12 cellular contexts compared by ENCODE assay signal in the genomic region with DNA sequence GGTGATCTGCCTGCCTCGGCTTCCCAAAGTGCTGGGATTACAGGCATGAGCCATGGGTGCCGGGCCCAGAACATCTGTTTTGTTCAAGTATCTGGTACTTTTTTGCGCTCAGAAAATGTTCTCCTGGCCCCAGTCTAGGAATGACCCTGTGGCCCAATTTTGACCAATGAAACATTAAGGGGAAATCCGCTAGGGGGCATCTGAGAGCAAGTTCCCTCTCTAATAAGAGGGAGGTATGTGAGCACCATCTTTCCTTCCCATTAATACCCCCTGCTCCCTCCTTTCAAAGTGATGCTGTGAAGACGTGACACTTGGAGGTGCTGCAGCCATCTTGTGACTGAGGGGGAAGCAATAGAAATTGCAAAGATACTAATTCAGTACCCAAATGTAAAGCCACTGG. TPM values are rescaled to one million over a fixed set of nuclear protein-coding genes. Genes with fewer than 3 reads are reported as not detected.
A peak's percentile ranks its signal among the peaks of the same experiment; 100 is the strongest.
DNase-seq lines count a peak whose midpoint lies in the region; ATAC-seq and TF ChIP-seq lines count a peak whose summit lies in the region.
"Had no signal": no experiment of that assay in that cellular context is flagged by ENCODE, and none has a peak within 500 bp of the region (broad histone marks: within the 10 kb centered on the region; RNA-seq: fewer than 3 reads in every experiment).

No MANE protein-coding gene starts in this region.

- no peak overlapping the region for H3K4me3 ChIP-seq in OCI-LY3 (ENCODE audit: low read length)

- peaks cover 12% of the 10 kb centered on the region for H3K4me1 ChIP-seq in OCI-LY3 (ENCODE audit: low read length)

- H3K4me2 ChIP-seq in OCI-LY3 (ENCODE audit: low read length) = no peak overlapping the region

- ATAC-seq in naive thymus-derived CD8-positive, alpha-beta T cell = no peak
- no peak for ATAC-seq in HG02870 (IDR thresholded peaks at IDR 0.05; ENCODE audit: unreplicated experiment)

- no peaks in the 10 kb centered on the region for H3K79me2 ChIP-seq in OCI-LY3 (ENCODE audit: low read length)

- no peaks in the 10 kb centered on the region for H3K36me3 Mint-ChIP-seq in naive thymus-derived CD8-positive, alpha-beta T cell
- no peaks in the 10 kb centered on the region for H3K36me3 Mint-ChIP-seq in osteocyte (ENCODE audit: unreplicated experiment)
- H3K36me3 Mint-ChIP-seq: CD4-positive, CD25-positive, alpha-beta regulatory T cell had no signal

- TF ChIP-seq CTCF in GM20000 (IDR thresholded peaks at IDR 0.05; ENCODE audit: extremely low read depth, missing control alignments) (peak; percentile 7), OCI-LY3 (IDR thresholded peaks at IDR 0.05; ENCODE audit: low read depth, low read length) (peak; percentile 36; the same call in 1 of the 2 replicates), osteocyte (IDR thresholded peaks at IDR 0.05) (no peak)

- H3K27ac ChIP-seq in OCI-LY3 (ENCODE audit: low read length) = no peak overlapping the region

- no peaks in the 10 kb centered on the region for H3K9me3 Mint-ChIP-seq in naive thymus-derived CD8-positive, alpha-beta T cell
- no peaks in the 10 kb centered on the region for H3K9me3 Mint-ChIP-seq in osteocyte (ENCODE audit: unreplicated experiment)
- H3K9me3 Mint-ChIP-seq: CD4-positive, CD25-positive, alpha-beta regulatory T cell had no signal

- H4K20me1 ChIP-seq in OCI-LY3 (ENCODE audit: insufficient read depth, low read length) = no peaks in the 10 kb centered on the region

- POLR2A ChIA-PET in naive thymus-derived CD8-positive, alpha-beta T cell (lab: Charles Lee) = no interaction called here

- H3K27ac Mint-ChIP-seq in naive thymus-derived CD8-positive, alpha-beta T cell = no peak overlapping the region
- H3K27ac Mint-ChIP-seq in osteocyte (ENCODE audit: unreplicated experiment) = no peak overlapping the region
- H3K27ac Mint-ChIP-seq: CD4-positive, CD25-positive, alpha-beta regulatory T cell had no signal

- H3K4me3 Mint-ChIP-seq in naive thymus-derived CD8-positive, alpha-beta T cell = no peak overlapping the region
- H3K4me3 Mint-ChIP-seq in osteocyte (ENCODE audit: unreplicated experiment) = no peak overlapping the region
- H3K4me3 Mint-ChIP-seq: CD4-positive, CD25-positive, alpha-beta regulatory T cell had no signal

- peak; percentile 3 for DNase-seq in activated CD4-positive, alpha-beta T cell treated with anti-CD3 and anti-CD28 coated beads for 48 hours
- DNase-seq in activated CD4-positive, alpha-beta T cell treated with anti-CD3 and anti-CD28 coated beads for 1 hour = no peak
- DNase-seq in GM20000 (ENCODE audit: low spot score) = peak; percentile 16
- DNase-seq in iPS-NIHi11 (ENCODE audit: low spot score) = peak; percentile 37
- no peak for DNase-seq in naive thymus-derived CD8-positive, alpha-beta T cell
- no peak for DNase-seq in osteocyte (ENCODE audit: extremely low spot score, unreplicated experiment)
- DNase-seq: CD4-positive, CD25-positive, alpha-beta regulatory T cell; occipital lobe had no signal

- no peaks in the 10 kb centered on the region for H3K9me3 ChIP-seq in OCI-LY3 (ENCODE audit: insufficient read depth, low read length)

- H3K9ac ChIP-seq in OCI-LY3 (ENCODE audit: low read length) = no peak overlapping the region

- peaks cover 0 to 7% (median 1%) of the 10 kb centered on the region in 4 donors for H3K4me1 Mint-ChIP-seq in naive thymus-derived CD8-positive, alpha-beta T cell
- H3K4me1 Mint-ChIP-seq in osteocyte (ENCODE audit: unreplicated experiment) = no peaks in the 10 kb centered on the region
- H3K4me1 Mint-ChIP-seq: CD4-positive, CD25-positive, alpha-beta regulatory T cell had no signal

- no peak overlapping the region for H2AFZ ChIP-seq in OCI-LY3 (ENCODE audit: low read depth, low read length)

- H3K27me3 ChIP-seq in OCI-LY3 (ENCODE audit: low read depth, low read length) = no peaks in the 10 kb centered on the region

- peaks cover 2 to 14% (median 9%) of the 10 kb centered on the region in 5 donors for H3K27me3 Mint-ChIP-seq in naive thymus-derived CD8-positive, alpha-beta T cell
- no peaks in the 10 kb centered on the region for H3K27me3 Mint-ChIP-seq in osteocyte (ENCODE audit: unreplicated experiment)

- no peaks in the 10 kb centered on the region for H3K36me3 ChIP-seq in OCI-LY3 (replicated peaks; ENCODE audit: low read depth, low read length)

RNA-seq across cellular contexts. Expression of gene CLEC3A, which starts 16.5 kb away (rescaled TPM):
- not detected for total RNA-seq in naive thymus-derived CD8-positive, alpha-beta T cell
- polyA plus RNA-seq in naive thymus-derived CD8-positive, alpha-beta T cell = not detected
- not detected in 2 replicates for total RNA-seq in osteocyte
- total RNA-seq: astrocyte; CD4-positive, CD25-positive, alpha-beta regulatory T cell; occipital lobe; temporal lobe had no signal
- polyA plus RNA-seq: CD4-positive, CD25-positive, alpha-beta regulatory T cell had no signal

Comparison
In these comparisons a context has a peak if more than half of its experiments do, and no peak if none do; other contexts are left out.
1. DNase-seq: peak in activated CD4-positive, alpha-beta T cell treated with anti-CD3 and anti-CD28 coated beads for 48 hours (single experiment), GM20000 (single experiment) and iPS-NIHi11 (single experiment); none in activated CD4-positive, alpha-beta T cell treated with anti-CD3 and anti-CD28 coated beads for 1 hour (single experiment), naive thymus-derived CD8-positive, alpha-beta T cell (0 of 10) and osteocyte (single experiment).